1 cellular context compared by ENCODE assay signal in the genomic region with DNA sequence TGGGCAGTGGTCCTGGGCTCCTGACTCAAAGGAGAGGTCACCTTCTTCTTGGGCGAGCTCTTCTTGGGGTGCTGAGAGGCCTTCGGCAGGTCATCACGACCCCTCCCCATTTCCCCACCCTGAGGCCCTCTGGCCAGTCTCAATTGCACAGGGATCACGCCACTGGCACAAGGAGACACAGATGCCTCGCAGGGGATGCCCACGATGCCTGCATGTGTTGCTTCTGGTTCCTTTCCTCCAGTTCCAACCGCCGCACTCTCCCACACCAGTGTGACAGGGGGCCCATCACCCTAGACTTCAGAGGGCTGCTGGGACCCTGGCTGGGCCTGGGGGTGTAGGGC.
TF ChIP-seq lines count a peak whose summit lies in the region.

No MANE protein-coding gene starts in this region.

TF ChIP-seq in H1, 55 proteins besides CTCF, POLR2A, EP300 and RAD21:
- no peak for TF ChIP-seq ZNF274 (IDR thresholded peaks at IDR 0.05; ENCODE audit: borderline replicate concordance, extremely low read depth, low read length)
- no peak for TF ChIP-seq CEBPB (IDR thresholded peaks at IDR 0.05; ENCODE audit: low read depth, low read length)
- TF ChIP-seq RFX5 (IDR thresholded peaks at IDR 0.05; ENCODE audit: borderline replicate concordance, low read depth, low read length) = no peak
- TF ChIP-seq SP4 (IDR thresholded peaks at IDR 0.05; ENCODE audit: low read length) = no peak
- TF ChIP-seq TEAD4 (IDR thresholded peaks at IDR 0.05; ENCODE audit: low read depth, low read length) = no peak
- no peak for TF ChIP-seq BACH1 (IDR thresholded peaks at IDR 0.05; ENCODE audit: low read length)
- no peak for TF ChIP-seq TCF12 (IDR thresholded peaks at IDR 0.05; ENCODE audit: low read depth, low read length)
- no peak for TF ChIP-seq CTBP2 (IDR thresholded peaks at IDR 0.05; ENCODE audit: borderline replicate concordance, insufficient read depth, insufficient read length, low read length)
- TF ChIP-seq NRF1 (IDR thresholded peaks at IDR 0.05; ENCODE audit: low read depth, low read length) = no peak
- TF ChIP-seq TAF1 (IDR thresholded peaks at IDR 0.05; ENCODE audit: low read depth, low read length) = no peak
- no peak for TF ChIP-seq SIX5 (IDR thresholded peaks at IDR 0.05; ENCODE audit: low read depth, low read length)
- no peak for TF ChIP-seq CBX8 (IDR thresholded peaks at IDR 0.05; ENCODE audit: borderline replicate concordance, low read depth, low read length)
- no peak for TF ChIP-seq BRCA1 (IDR thresholded peaks at IDR 0.05; ENCODE audit: low read depth, low read length)
- TF ChIP-seq TAF7 (optimal IDR thresholded peaks at IDR 0.05; ENCODE audit: borderline replicate concordance, low read depth, low read length) = no peak
- no peak for TF ChIP-seq HDAC6 (IDR thresholded peaks at IDR 0.05; ENCODE audit: low read depth, low read length)
- no peak for TF ChIP-seq NANOG (IDR thresholded peaks at IDR 0.05; ENCODE audit: insufficient read depth, low read depth, low read length, poor library complexity, severe bottlenecking)
- TF ChIP-seq, protein P1, sequence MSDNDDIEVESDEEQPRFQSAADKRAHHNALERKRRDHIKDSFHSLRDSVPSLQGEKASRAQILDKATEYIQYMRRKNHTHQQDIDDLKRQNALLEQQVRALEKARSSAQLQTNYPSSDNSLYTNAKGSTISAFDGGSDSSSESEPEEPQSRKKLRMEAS (IDR thresholded peaks at IDR 0.05) = no peak
